8 cellular contexts compared by ENCODE assay signal in genomic region chr9:91714020-91714721, GRCh38.
DNase-seq lines count a peak whose midpoint lies in the region; ATAC-seq and TF ChIP-seq lines count a peak whose summit lies in the region.

No MANE protein-coding gene starts in this region.

- 21 to 41% methylated on average over 30 to 35 of the region's 37 CpGs for WGBS in lung, 2 donors

- H3K36me3 ChIP-seq in lung (ENCODE audit: control insufficient read depth in 2 of 2, insufficient read depth in 2 of 2, low read length in 2 of 2) (no peaks in the 10 kb centered on the region), uterus (no peaks in the 10 kb centered on the region)

- H3K4me3 ChIP-seq in coronary artery (peak overlapping the region; percentile 65), lung (no peak overlapping the region), uterus (peak overlapping the region; percentile 30 to 34)

- no peaks in the 10 kb centered on the region for H3K27me3 ChIP-seq in lung (ENCODE audit: control insufficient read depth, insufficient read depth)
- no peaks in the 10 kb centered on the region for H3K27me3 ChIP-seq in uterus

- ATAC-seq in lung (ENCODE audit: insufficient read depth, low FRiP score), result peak; percentile 71

- DNase-seq in stimulated activated CD4-positive, alpha-beta T cell treated with anti-CD3 and anti-CD28 coated beads, Interleukin-1b, Interleukin-23, amount 100 ng/mL, for 48 hours, result peak; percentile 8
- no peak for DNase-seq in stimulated activated CD4-positive, alpha-beta T cell treated with anti-CD3 and anti-CD28 coated beads, Interleukin-4, amount 100 ng/mL, for 4 hours
- DNase-seq in NCI-H460 (ENCODE audit: extremely low read depth, low read depth) (peak; percentile 20), coronary artery (ENCODE audit: low spot score) (no peak), lung (ENCODE audit: low spot score) (peak; percentile 81), uterus (peak; percentile 79), NCI-H187 (lab: John Stamatoyannopoulos, UW) (no peak)
- DNase-seq in stimulated activated naive CD4-positive, alpha-beta T cell treated with Interleukin-2 at 50 U/mL for 16 hours (lab: John Stamatoyannopoulos, UW), result no peak

- no peak for TF ChIP-seq POLR2A in uterus (IDR thresholded peaks at IDR 0.05)

- H3K27ac ChIP-seq in coronary artery (no peak overlapping the region), lung (ENCODE audit: low read depth in 1 of 2, low read length in 1 of 2) (no peak overlapping the region), uterus (peak overlapping the region; percentile 76 to 81)

- TF ChIP-seq CTCF in coronary artery (IDR thresholded peaks at IDR 0.05), result no peak
- no peak for TF ChIP-seq CTCF in lung (IDR thresholded peaks at IDR 0.05; ENCODE audit: control extremely low read depth, extremely low read depth)
- TF ChIP-seq CTCF in uterus (IDR thresholded peaks at IDR 0.05), result no peak

- H3K9me3 ChIP-seq in lung (ENCODE audit: control insufficient read depth in 2 of 2, insufficient read depth in 1 of 2, low read length in 1 of 2), result peaks cover 0 to 8% of the 10 kb centered on the region in 2 donors
- H3K9me3 ChIP-seq in uterus, result no peaks in the 10 kb centered on the region

- intact Hi-C loops in uterus (cut with DNase I; ENCODE audit: low total_unique reads), result no loop called here

- H3K4me1 ChIP-seq in lung (ENCODE audit: control insufficient read depth in 2 of 2, insufficient read depth in 2 of 2, low read length in 2 of 2), result no peaks in the 10 kb centered on the region
- H3K4me1 ChIP-seq in uterus, result no peaks in the 10 kb centered on the region

Comparison
In these comparisons a context has a peak if more than half of its experiments do, and no peak if none do; other contexts are left out.
1. DNase-seq: peak in stimulated activated CD4-positive, alpha-beta T cell treated with anti-CD3 and anti-CD28 coated beads, Interleukin-1b, Interleukin-23, amount 100 ng/mL, for 48 hours (single experiment), NCI-H460 (single experiment), lung (single experiment) and uterus (2 of 2); none in stimulated activated CD4-positive, alpha-beta T cell treated with anti-CD3 and anti-CD28 coated beads, Interleukin-4, amount 100 ng/mL, for 4 hours (0 of 2), coronary artery (single experiment), stimulated activated naive CD4-positive, alpha-beta T cell treated with Interleukin-2 at 50 U/mL for 16 hours (single experiment) and NCI-H187 (0 of 2).
2. H3K27ac ChIP-seq: peak in uterus (2 of 2); none in coronary artery (0 of 2) and lung (0 of 2).